ENCODE assay signal across 10 cellular contexts in genomic region chr1:6001992-6002576, GRCh38. TPM values are rescaled to one million over a fixed set of nuclear protein-coding genes. Genes with fewer than 3 reads are reported as not detected.
DNase-seq lines count a peak whose midpoint lies in the region; ATAC-seq and TF ChIP-seq lines count a peak whose summit lies in the region.
"Had no signal": no experiment of that assay in that cellular context is flagged by ENCODE, and none has a peak within 500 bp of the region (broad histone marks: within the 10 kb centered on the region; RNA-seq: fewer than 3 reads in every experiment).

No MANE protein-coding gene starts in this region.

- no peak overlapping the region for H3K4me3 Mint-ChIP-seq in CD4-positive, CD25-positive, alpha-beta regulatory T cell
- no peak overlapping the region for H3K4me3 Mint-ChIP-seq in osteocyte (ENCODE audit: unreplicated experiment)
- H3K4me3 Mint-ChIP-seq: activated T-helper 1 cell treated with anti-CD3 and anti-CD28 coated beads, Interleukin-12 subunit alpha, Interleukin-12 subunit beta, Interleukin-2, Interleukin-4 antibody, amounts not matched to agents 30 ng/mL and 10 ng/mL and 1 ng/mL, durations not matched to agents 14 hours and 24 hours and 36 hours; CD8-positive, alpha-beta T cell had no signal

- no peak for TF ChIP-seq CTCF in osteocyte (IDR thresholded peaks at IDR 0.05)

- DNase-seq in CD4-positive, CD25-positive, alpha-beta regulatory T cell: no peak
- DNase-seq in LoVo (ENCODE audit: low spot score): peak; percentile 17
- DNase-seq in SHP77 treated with DMSO at 0.1 percent for 48 hours (lab: John Stamatoyannopoulos, UW): peak; percentile 60
- DNase-seq in left colon: peak in 1 of 2 donors; percentile 23
- no peak for DNase-seq in globus pallidus (ENCODE audit: low spot score)
- DNase-seq in osteocyte (ENCODE audit: extremely low spot score, unreplicated experiment): no peak

- no peak overlapping the region for H3K27ac ChIP-seq in CD4-positive, CD25-positive, alpha-beta regulatory T cell (ENCODE audit: insufficient read depth, low read length, poor library complexity, severe bottlenecking)

- peaks cover 10% of the 10 kb centered on the region for H3K36me3 Mint-ChIP-seq in CD4-positive, CD25-positive, alpha-beta regulatory T cell
- H3K36me3 Mint-ChIP-seq in osteocyte (ENCODE audit: unreplicated experiment): no peaks in the 10 kb centered on the region

- no peaks in the 10 kb centered on the region for H3K9me3 ChIP-seq in CD4-positive, CD25-positive, alpha-beta regulatory T cell (ENCODE audit: control insufficient read depth in 2 of 2, low read length in 2 of 2)

- H3K4me1 ChIP-seq in CD4-positive, CD25-positive, alpha-beta regulatory T cell (ENCODE audit: control insufficient read depth, insufficient read depth, low read length, poor library complexity, severe bottlenecking): peaks cover 9% of the 10 kb centered on the region

- no peaks in the 10 kb centered on the region for H3K9me3 Mint-ChIP-seq in CD4-positive, CD25-positive, alpha-beta regulatory T cell
- H3K9me3 Mint-ChIP-seq in osteocyte (ENCODE audit: unreplicated experiment): no peaks in the 10 kb centered on the region
- H3K9me3 Mint-ChIP-seq: activated T-helper 1 cell treated with anti-CD3 and anti-CD28 coated beads, Interleukin-12 subunit alpha, Interleukin-12 subunit beta, Interleukin-2, Interleukin-4 antibody, amounts not matched to agents 30 ng/mL and 10 ng/mL and 1 ng/mL, durations not matched to agents 14 hours and 24 hours and 36 hours; CD8-positive, alpha-beta T cell had no signal

- intact Hi-C loops in left colon (cut with DNase I, micrococcal nuclease): no loop called here

- H3K27me3 Mint-ChIP-seq in CD4-positive, CD25-positive, alpha-beta regulatory T cell: no peaks in the 10 kb centered on the region
- no peaks in the 10 kb centered on the region for H3K27me3 Mint-ChIP-seq in osteocyte (ENCODE audit: unreplicated experiment)

- no peak overlapping the region for H3K4me3 ChIP-seq in CD4-positive, CD25-positive, alpha-beta regulatory T cell (ENCODE audit: low read depth, low read length)

- H3K27ac Mint-ChIP-seq in CD4-positive, CD25-positive, alpha-beta regulatory T cell: peak overlapping the region in 2 of 3 donors; percentile 25 to 48
- no peak overlapping the region for H3K27ac Mint-ChIP-seq in osteocyte (ENCODE audit: unreplicated experiment)
- H3K27ac Mint-ChIP-seq: activated T-helper 1 cell treated with anti-CD3 and anti-CD28 coated beads, Interleukin-12 subunit alpha, Interleukin-12 subunit beta, Interleukin-2, Interleukin-4 antibody, amounts not matched to agents 30 ng/mL and 10 ng/mL and 1 ng/mL, durations not matched to agents 14 hours and 24 hours and 36 hours; CD8-positive, alpha-beta T cell had no signal

- no peak for ATAC-seq in CD4-positive, CD25-positive, alpha-beta regulatory T cell (ENCODE audit: low read depth in 2 of 2)
- peak; percentile 46 for ATAC-seq in left colon
- no peak for ATAC-seq in GM18909 (IDR thresholded peaks at IDR 0.05; ENCODE audit: poor library complexity, unreplicated experiment)
- ATAC-seq in HG02840 (IDR thresholded peaks at IDR 0.05; ENCODE audit: low FRiP score, unreplicated experiment): no peak
- ATAC-seq: CD8-positive, alpha-beta T cell had no signal

- H3K36me3 ChIP-seq in CD4-positive, CD25-positive, alpha-beta regulatory T cell (ENCODE audit: control insufficient read depth, insufficient read depth, low read length): peaks cover 4% of the 10 kb centered on the region

- no peaks in the 10 kb centered on the region for H3K27me3 ChIP-seq in CD4-positive, CD25-positive, alpha-beta regulatory T cell (ENCODE audit: control insufficient read depth, insufficient read depth, low read length)

- peaks cover 0 to 54% (median 13%) of the 10 kb centered on the region in 4 donors for H3K4me1 Mint-ChIP-seq in CD4-positive, CD25-positive, alpha-beta regulatory T cell
- H3K4me1 Mint-ChIP-seq in osteocyte (ENCODE audit: unreplicated experiment): peaks cover 3% of the 10 kb centered on the region

RNA-seq across cellular contexts. Expression of gene NPHP4, which starts 9.9 kb away (rescaled TPM):
- total RNA-seq in CD4-positive, CD25-positive, alpha-beta regulatory T cell: 13.2 TPM
- 1 to 10 TPM in 1 of 4 donors, under 1 TPM in 3; 0.29 to 1.2 (median 0.74) TPM for polyA plus RNA-seq in CD4-positive, CD25-positive, alpha-beta regulatory T cell
- total RNA-seq in left colon: 1 to 10 TPM; 7.6 to 8.5 TPM
- total RNA-seq in osteocyte: 11.1 and 12.8 TPM in 2 replicates

RNA-seq across cellular contexts. Expression of gene KCNAB2, which starts 43.6 kb away (rescaled TPM):
- 244 TPM for total RNA-seq in CD4-positive, CD25-positive, alpha-beta regulatory T cell
- 10 to 100 TPM; 21.2 to 28.6 (median 26.5) TPM for polyA plus RNA-seq in CD4-positive, CD25-positive, alpha-beta regulatory T cell
- total RNA-seq in left colon (1 to 10 TPM; 4.2 to 7.5 TPM), osteocyte (9.3 and 10.4 TPM in 2 replicates)

Comparison
In these comparisons a context has a peak if more than half of its experiments do, and no peak if none do; other contexts are left out.
1. DNase-seq: peak in LoVo (single experiment) and SHP77 treated with DMSO at 0.1 percent for 48 hours (single experiment); none in CD4-positive, CD25-positive, alpha-beta regulatory T cell (0 of 3), globus pallidus (single experiment) and osteocyte (single experiment).
2. RNA of gene KCNAB2, which starts 43.6 kb away (total RNA-seq): 244 TPM in CD4-positive, CD25-positive, alpha-beta regulatory T cell (single experiment); 9.3 to 10.4 TPM in osteocyte and 4.2 to 7.5 TPM in left colon; every median in the first group is over 10 times any median in the second.